8 cellular contexts compared by ENCODE assay signal in genomic region chr3:179149239-179149887, GRCh38. TPM values are rescaled to one million over a fixed set of nuclear protein-coding genes. Genes with fewer than 3 reads are reported as not detected.
A peak's percentile ranks its signal among the peaks of the same experiment; 100 is the strongest.
DNase-seq lines count a peak whose midpoint lies in the region; ATAC-seq and TF ChIP-seq lines count a peak whose summit lies in the region.

No MANE protein-coding gene starts in this region.

- no peaks in the 10 kb centered on the region for H3K27me3 ChIP-seq in esophagus (ENCODE audit: control insufficient read depth in 1 of 2, insufficient read depth in 2 of 2, low read length in 2 of 2)
- H3K27me3 ChIP-seq in thoracic aorta (replicated peaks; ENCODE audit: insufficient read depth): no peaks in the 10 kb centered on the region

- H3K4me1 ChIP-seq in esophagus (ENCODE audit: control insufficient read depth in 2 of 2, insufficient read depth in 2 of 2, low read length in 1 of 2) (peaks cover 0 to 2% of the 10 kb centered on the region in 2 donors), thoracic aorta (ENCODE audit: control insufficient read depth in 1 of 2, low read depth in 2 of 2) (peaks cover 15 to 27% of the 10 kb centered on the region in 2 donors)

- peak overlapping the region in 9 of 10 donors; percentile 93 to 99 (median 98) for H3K4me3 Mint-ChIP-seq in naive thymus-derived CD8-positive, alpha-beta T cell

- H3K4me1 Mint-ChIP-seq in naive thymus-derived CD8-positive, alpha-beta T cell: peaks cover 27 to 53% (median 42%) of the 10 kb centered on the region in 4 donors

- POLR2A ChIA-PET in naive thymus-derived CD8-positive, alpha-beta T cell (lab: Charles Lee): interaction anchor here (0.7 to 4.0 kb wide), 18 partner anchors 10 to 1452 kb away, joined by 3 to 72 read pairs (median 7); partner anchors contain the start of genes ACTL6A, MFN1, TTC14 and USP13

- H3K27ac Mint-ChIP-seq in naive thymus-derived CD8-positive, alpha-beta T cell: peak overlapping the region; percentile 93 to 99 (median 98)

- 1% methylated on average over 17 of the region's 17 CpGs for WGBS in esophagus, 2 donors

- no peaks in the 10 kb centered on the region for H3K36me3 Mint-ChIP-seq in naive thymus-derived CD8-positive, alpha-beta T cell

- no peaks in the 10 kb centered on the region for H3K27me3 Mint-ChIP-seq in naive thymus-derived CD8-positive, alpha-beta T cell

- peak; percentile 2 for ATAC-seq in HG02571 (IDR thresholded peaks at IDR 0.05; ENCODE audit: unreplicated experiment)
- peak; percentile 44 to 59 for ATAC-seq in naive thymus-derived CD8-positive, alpha-beta T cell
- no peak for ATAC-seq in thoracic aorta (ENCODE audit: insufficient number of reproducible peaks, low FRiP score, low read depth)

- H3K9me3 ChIP-seq in esophagus (ENCODE audit: control insufficient read depth in 2 of 2, insufficient read depth in 1 of 2, low read depth in 1 of 2, low read length in 1 of 2): no peaks in the 10 kb centered on the region
- no peaks in the 10 kb centered on the region for H3K9me3 ChIP-seq in thoracic aorta

- H3K27ac ChIP-seq in esophagus (ENCODE audit: low read depth in 2 of 2, low read length in 1 of 2) (peak overlapping the region; percentile 99), thoracic aorta (peak overlapping the region; percentile 96 to 98)

- H3K36me3 ChIP-seq in esophagus (ENCODE audit: control insufficient read depth in 2 of 2, insufficient read depth in 2 of 2, low read length in 1 of 2) (no peaks in the 10 kb centered on the region), thoracic aorta (no peaks in the 10 kb centered on the region)

- DNase-seq in GM12864 (ENCODE audit: low read depth): no peak
- peak; percentile 92 for DNase-seq in NCI-H2107 treated with DMSO at 0.1 percent for 48 hours (lab: John Stamatoyannopoulos, UW; ENCODE audit: unreplicated experiment)
- DNase-seq in activated CD4-positive, alpha-beta T cell treated with anti-CD3 and anti-CD28 coated beads, Interleukin-2, amount 50 U/mL, for 48 hours: peak; percentile 33 to 56
- peak in 8 of 10 donors; percentile 16 to 63 (median 46) for DNase-seq in naive thymus-derived CD8-positive, alpha-beta T cell
- no peak for DNase-seq in thoracic aorta (ENCODE audit: low spot score)
- no peak for DNase-seq in hippocampal formation (lab: John Stamatoyannopoulos, UW)

- TF ChIP-seq CTCF in GM12864 (IDR thresholded peaks at IDR 0.05; ENCODE audit: low read depth, low read length, missing control alignments) (no peak), thoracic aorta (IDR thresholded peaks at IDR 0.05) (no peak)

- H3K4me3 ChIP-seq in GM12864 (ENCODE audit: low read depth, low read length) (peak overlapping the region; percentile 86), esophagus (ENCODE audit: low read depth in 1 of 2, low read length in 2 of 2) (peak overlapping the region; percentile 91 to 99), thoracic aorta (peak overlapping the region; percentile 96)

- no peaks in the 10 kb centered on the region for H3K9me3 Mint-ChIP-seq in naive thymus-derived CD8-positive, alpha-beta T cell

RNA-seq across cellular contexts. Expression of gene PIK3CA, which starts 1.2 kb away (rescaled TPM):
- polyA plus RNA-seq in esophagus: 1 to 10 TPM; 3.4 to 5.2 TPM
- total RNA-seq in naive thymus-derived CD8-positive, alpha-beta T cell: 10 to 100 TPM; 44.6 to 50.7 TPM
- polyA plus RNA-seq in naive thymus-derived CD8-positive, alpha-beta T cell: 10 to 100 TPM; 11.4 to 20.3 (median 13.1) TPM
- 10 to 100 TPM; 33.9 to 39.5 TPM for total RNA-seq in thoracic aorta

Comparison
In these comparisons a context has a peak if more than half of its experiments do, and no peak if none do; other contexts are left out.
1. DNase-seq: peak in NCI-H2107 treated with DMSO at 0.1 percent for 48 hours (single experiment), activated CD4-positive, alpha-beta T cell treated with anti-CD3 and anti-CD28 coated beads, Interleukin-2, amount 50 U/mL, for 48 hours (2 of 2) and naive thymus-derived CD8-positive, alpha-beta T cell (8 of 10); none in GM12864 (single experiment), thoracic aorta (single experiment) and hippocampal formation (0 of 2).
2. Peak in every context shown above with its lines, with median percentiles within 50 percentile points of each other: H3K4me3 ChIP-seq.